ENCODE assay signal across 20 cellular contexts in the genomic region with DNA sequence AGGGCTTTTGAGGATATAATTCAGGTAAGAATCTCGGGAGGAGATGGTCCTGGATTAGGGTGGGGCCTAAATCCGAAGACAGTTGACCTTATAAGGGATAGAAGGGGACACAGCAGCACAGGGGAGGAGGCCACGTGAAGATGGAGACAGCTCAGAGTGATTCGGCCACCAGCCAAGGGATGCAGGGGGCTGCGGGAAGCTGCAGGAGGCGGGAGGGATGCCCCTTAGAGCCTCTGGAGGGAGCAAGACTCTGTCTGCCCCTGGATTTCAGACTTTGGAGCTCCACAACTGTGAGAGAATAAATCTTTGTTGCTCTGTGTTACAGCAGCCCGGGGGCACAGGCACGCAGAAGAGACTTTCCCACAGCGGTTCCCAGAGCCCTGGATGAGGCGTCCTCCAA.
"Had no signal": no experiment of that assay in that cellular context is flagged by ENCODE, and none has a peak within 500 bp of the region (broad histone marks: within the 10 kb centered on the region; RNA-seq: fewer than 3 reads in every experiment).

No MANE protein-coding gene starts in this region.

- H3K4me1 ChIP-seq: stomach had no signal

- H3K27me3 ChIP-seq: esophagus muscularis mucosa, neutrophil, sigmoid colon, thyroid gland had no signal

- H3K9me3 ChIP-seq: esophagus muscularis mucosa, neutrophil, sigmoid colon, stomach, thyroid gland had no signal

- H3K4me3 ChIP-seq: esophagus muscularis mucosa, sigmoid colon, stomach, thyroid gland had no signal

- DNase-seq: activated B cell treated with CpG ODN at 0.5 μM for 24 hours; activated CD4-positive, alpha-beta T cell treated with anti-CD3 and anti-CD28 coated beads, Interleukin-2, amount 50 U/mL, for 1 hour; activated CD8-positive, alpha-beta memory T cell treated with anti-CD3 and anti-CD28 coated beads, Interleukin-2, amount 10 ng/mL, durations not matched to agents 7 days and 5 days; activated CD8-positive, alpha-beta T cell treated with anti-CD3 and anti-CD28 coated beads, Interleukin-2, amount 10 ng/mL, durations not matched to agents 7 days and 5 days; activated naive CD8-positive, alpha-beta T cell treated with anti-CD3 and anti-CD28 coated beads, Interleukin-2, amount 50 U/mL, for 24 hours; activated T-cell treated with anti-CD3 and anti-CD28 coated beads, Interleukin-2, amount 50 U/mL, for 48 hours; amygdala; dermis blood vessel endothelial cell; effector CD4-positive, alpha-beta T cell; mesenchymal stem cell; retina; sigmoid colon; small intestine; stimulated activated CD4-positive, alpha-beta T cell treated with anti-CD3 and anti-CD28 coated beads, Interleukin-1b, Interleukin-23, amount 100 ng/mL, for 48 hours; stimulated activated naive B cell treated with anti-CD40 and anti-IgM and Interleukin-4, amounts not matched to agents 10 μg/mL and 1 μg/mL and 100 μg/mL, for 72 hours; stomach; T-helper 1 cell had no signal

- H3K27ac ChIP-seq: esophagus muscularis mucosa, neutrophil, sigmoid colon, stomach had no signal

- H3K36me3 ChIP-seq: esophagus muscularis mucosa, neutrophil, sigmoid colon, stomach, thyroid gland had no signal
